7 cellular contexts compared by ENCODE assay signal in genomic region chr14:69065934-69066333, GRCh38.
DNase-seq lines count a peak whose midpoint lies in the region; ATAC-seq, FAIRE-seq and TF ChIP-seq lines count a peak whose summit lies in the region.
"Not testable (repeated sequence)": the region's sequence is repeated elsewhere in the genome, so short reads cannot be mapped to it uniquely, and the experiment has no call there.

No MANE protein-coding gene starts in this region.

- H2AFZ ChIP-seq in GM12878 (ENCODE audit: control insufficient read depth, low read depth, low read length): not testable (repeated sequence)

- H3K27me3 ChIP-seq in CD8-positive, alpha-beta T cell (ENCODE audit: insufficient read depth, low read length); GM12878 (replicated peaks in 1 of 2; ENCODE audit: control insufficient read depth in 2 of 2, insufficient read depth in 2 of 2, low read length in 1 of 2): not testable (repeated sequence)

- not testable (repeated sequence) for FAIRE-seq in GM12878 (lab: Jason Lieb, UNC)

- H3K4me1 Mint-ChIP-seq in CD8-positive, alpha-beta T cell (ENCODE audit: low read depth); T-helper 17 cell: not testable (repeated sequence)
- peaks cover 20% of the 10 kb centered on the region for H3K4me1 Mint-ChIP-seq in activated T-cell treated with anti-CD3 and anti-CD28 coated beads, Interleukin-2, amount 50 U/mL, for 72 hours (ENCODE audit: low read depth)
- peaks cover 12% of the 10 kb centered on the region for H3K4me1 Mint-ChIP-seq in activated naive CD4-positive, alpha-beta T cell treated with anti-CD3 and anti-CD28 coated beads, Interleukin-2, amount 50 U/mL, for 24 hours
- peaks cover 9 to 10% of the 10 kb centered on the region in 2 donors for H3K4me1 Mint-ChIP-seq in natural killer cell treated with Interleukin-12 subunit alpha and Interleukin-12 subunit beta and Interleukin-15 and Interleukin-18, amount 100 ng/mL, for 72 hours (ENCODE audit: low read depth in 2 of 2)
- peaks cover 2 to 14% of the 10 kb centered on the region in 2 donors for H3K4me1 Mint-ChIP-seq in stimulated activated naive B cell treated with anti-CD40 and anti-IgM and Interleukin-4, amounts not matched to agents 10 μg/mL and 1 μg/mL and 100 μg/mL, for 72 hours

- not testable (repeated sequence) for H3K9me3 ChIP-seq in CD8-positive, alpha-beta T cell (ENCODE audit: low read length); T-helper 17 cell (ENCODE audit: control insufficient read depth, low read length, poor library complexity, severe bottlenecking); GM12878 (replicated peaks; ENCODE audit: control insufficient read depth, insufficient read depth, low read length)

- not testable (repeated sequence) for DNase-seq in CD8-positive, alpha-beta T cell; T-helper 17 cell; activated T-cell treated with anti-CD3 and anti-CD28 coated beads, Interleukin-2, amount 50 U/mL, for 72 hours; GM12878 (ENCODE audit: low read depth, low spot score); natural killer cell treated with Interleukin-12 subunit alpha and Interleukin-12 subunit beta and Interleukin-15 and Interleukin-18, amount 100 ng/mL, for 72 hours (ENCODE audit: low spot score); stimulated activated naive B cell treated with anti-CD40 and anti-IgM and Interleukin-4, amounts not matched to agents 10 μg/mL and 1 μg/mL and 100 μg/mL, for 72 hours

- TF ChIP-seq CTCF in CD8-positive, alpha-beta T cell (IDR thresholded peaks at IDR 0.05); GM12878 (IDR thresholded peaks at IDR 0.05 in 2 of 3, conservative IDR thresholded peaks at IDR 0.05 in 1 of 3; ENCODE audit: control insufficient read depth in 2 of 3, extremely low read depth in 1 of 3, insufficient read depth in 1 of 3, low read depth in 3 of 3, low read length in 3 of 3): not testable (repeated sequence)

- intact Hi-C loops in CD8-positive, alpha-beta T cell (cut with DNase I, micrococcal nuclease); GM12878 (cut with micrococcal nuclease; ENCODE audit: unreplicated experiment): not testable (repeated sequence)

- not testable (repeated sequence) for BruUV-seq in GM12878 (replicated peaks; lab: Mats Ljungman, UMichigan)

- peak overlapping the region; percentile 41 for H3K27ac Mint-ChIP-seq in CD8-positive, alpha-beta T cell
- H3K27ac Mint-ChIP-seq in T-helper 17 cell: peak overlapping the region; percentile 49
- H3K27ac Mint-ChIP-seq in activated T-cell treated with anti-CD3 and anti-CD28 coated beads, Interleukin-2, amount 50 U/mL, for 72 hours: peak overlapping the region; percentile 77
- H3K27ac Mint-ChIP-seq in activated naive CD4-positive, alpha-beta T cell treated with anti-CD3 and anti-CD28 coated beads, Interleukin-2, amount 50 U/mL, for 24 hours: peak overlapping the region; percentile 46
- peak overlapping the region in 1 of 2 donors; percentile 68 for H3K27ac Mint-ChIP-seq in natural killer cell treated with Interleukin-12 subunit alpha and Interleukin-12 subunit beta and Interleukin-15 and Interleukin-18, amount 100 ng/mL, for 72 hours
- peak overlapping the region; percentile 28 for H3K27ac Mint-ChIP-seq in stimulated activated naive B cell treated with anti-CD40 and anti-IgM and Interleukin-4, amounts not matched to agents 10 μg/mL and 1 μg/mL and 100 μg/mL, for 72 hours

- not testable (repeated sequence) for H3K9me3 Mint-ChIP-seq in CD8-positive, alpha-beta T cell; activated T-cell treated with anti-CD3 and anti-CD28 coated beads, Interleukin-2, amount 50 U/mL, for 72 hours; activated naive CD4-positive, alpha-beta T cell treated with anti-CD3 and anti-CD28 coated beads, Interleukin-2, amount 50 U/mL, for 24 hours; natural killer cell treated with Interleukin-12 subunit alpha and Interleukin-12 subunit beta and Interleukin-15 and Interleukin-18, amount 100 ng/mL, for 72 hours; stimulated activated naive B cell treated with anti-CD40 and anti-IgM and Interleukin-4, amounts not matched to agents 10 μg/mL and 1 μg/mL and 100 μg/mL, for 72 hours

- H3K9ac ChIP-seq in GM12878 (ENCODE audit: control insufficient read depth, insufficient read depth, low read length): not testable (repeated sequence)

- not testable (repeated sequence) for H3K36me3 ChIP-seq in CD8-positive, alpha-beta T cell (ENCODE audit: insufficient read depth, low read length)
- peaks cover 2 to 13% of the 10 kb centered on the region in 2 experiments; a peak in 3 of 4 replicates for H3K36me3 ChIP-seq in GM12878 (ENCODE audit: control insufficient read depth in 2 of 2, insufficient read depth in 2 of 2, low read length in 1 of 2)

- H3K4me2 ChIP-seq in GM12878 (ENCODE audit: control insufficient read depth, insufficient read depth): not testable (repeated sequence)

- peaks cover 78% of the 10 kb centered on the region for H3K36me3 Mint-ChIP-seq in CD8-positive, alpha-beta T cell
- H3K36me3 Mint-ChIP-seq in T-helper 17 cell (ENCODE audit: low read depth); activated T-cell treated with anti-CD3 and anti-CD28 coated beads, Interleukin-2, amount 50 U/mL, for 72 hours (ENCODE audit: insufficient read depth in 2 of 2); activated naive CD4-positive, alpha-beta T cell treated with anti-CD3 and anti-CD28 coated beads, Interleukin-2, amount 50 U/mL, for 24 hours: not testable (repeated sequence)
- H3K36me3 Mint-ChIP-seq in natural killer cell treated with Interleukin-12 subunit alpha and Interleukin-12 subunit beta and Interleukin-15 and Interleukin-18, amount 100 ng/mL, for 72 hours: peaks cover 10% of the 10 kb centered on the region
- peaks cover 32 to 37% of the 10 kb centered on the region in 2 donors for H3K36me3 Mint-ChIP-seq in stimulated activated naive B cell treated with anti-CD40 and anti-IgM and Interleukin-4, amounts not matched to agents 10 μg/mL and 1 μg/mL and 100 μg/mL, for 72 hours

- not testable (repeated sequence) for ATAC-seq in CD8-positive, alpha-beta T cell; T-helper 17 cell; activated T-cell treated with anti-CD3 and anti-CD28 coated beads, Interleukin-2, amount 50 U/mL, for 72 hours (replicated peaks in 1 of 2); GM12878; natural killer cell treated with Interleukin-12 subunit alpha and Interleukin-12 subunit beta and Interleukin-15 and Interleukin-18, amount 100 ng/mL, for 72 hours
- peak in 1 of 2 donors; percentile 6 for ATAC-seq in stimulated activated naive B cell treated with anti-CD40 and anti-IgM and Interleukin-4, amounts not matched to agents 10 μg/mL and 1 μg/mL and 100 μg/mL, for 72 hours (replicated peaks)

- H3K27me3 Mint-ChIP-seq in CD8-positive, alpha-beta T cell (ENCODE audit: low read depth); T-helper 17 cell; activated T-cell treated with anti-CD3 and anti-CD28 coated beads, Interleukin-2, amount 50 U/mL, for 72 hours (ENCODE audit: low read depth); activated naive CD4-positive, alpha-beta T cell treated with anti-CD3 and anti-CD28 coated beads, Interleukin-2, amount 50 U/mL, for 24 hours; natural killer cell treated with Interleukin-12 subunit alpha and Interleukin-12 subunit beta and Interleukin-15 and Interleukin-18, amount 100 ng/mL, for 72 hours; stimulated activated naive B cell treated with anti-CD40 and anti-IgM and Interleukin-4, amounts not matched to agents 10 μg/mL and 1 μg/mL and 100 μg/mL, for 72 hours: not testable (repeated sequence)

- WGBS in GM12878 (ENCODE audit: insufficient coverage, insufficient replicate concordance, low lambda C conversion rate, missing lambda C conversion rate): 71% methylated on average over 4 of the region's 4 CpGs

- H3K4me3 Mint-ChIP-seq in CD8-positive, alpha-beta T cell; T-helper 17 cell; activated T-cell treated with anti-CD3 and anti-CD28 coated beads, Interleukin-2, amount 50 U/mL, for 72 hours; activated naive CD4-positive, alpha-beta T cell treated with anti-CD3 and anti-CD28 coated beads, Interleukin-2, amount 50 U/mL, for 24 hours; stimulated activated naive B cell treated with anti-CD40 and anti-IgM and Interleukin-4, amounts not matched to agents 10 μg/mL and 1 μg/mL and 100 μg/mL, for 72 hours: not testable (repeated sequence)
- H3K4me3 Mint-ChIP-seq in natural killer cell treated with Interleukin-12 subunit alpha and Interleukin-12 subunit beta and Interleukin-15 and Interleukin-18, amount 100 ng/mL, for 72 hours: peak overlapping the region; percentile 43

- TF ChIP-seq RAD21 in GM12878 (IDR thresholded peaks at IDR 0.05; ENCODE audit: insufficient read depth, low read depth, low read length): not testable (repeated sequence)

- SMC1A ChIA-PET in GM12878 (lab: Charles Lee; ENCODE audit: uncharacterized antibody, unreplicated experiment): interaction anchor here (0.8 to 1.4 kb wide), 2 partner anchors 9 to 154 kb away, joined by 3 to 6 read pairs; no protein-coding TSS in a partner anchor

- not testable (repeated sequence) for TF ChIP-seq POLR2A in GM12878 (IDR thresholded peaks at IDR 0.05; ENCODE audit: low read depth, low read length)

- H3K79me2 ChIP-seq in GM12878 (ENCODE audit: control insufficient read depth, insufficient read depth, low read length): not testable (repeated sequence)

- POLR2A ChIA-PET in CD8-positive, alpha-beta T cell (lab: Charles Lee): not testable (repeated sequence)
- POLR2A ChIA-PET in GM12878 (lab: Charles Lee): interaction anchor here (0.6 to 0.7 kb wide), 2 partner anchors 370 to 1710 kb away, joined by 3 to 4 read pairs; no protein-coding TSS in a partner anchor

- H3K4me3 ChIP-seq in CD8-positive, alpha-beta T cell (ENCODE audit: low read depth, low read length); GM12878: not testable (repeated sequence)

- H3K27ac ChIP-seq in CD8-positive, alpha-beta T cell (ENCODE audit: low read depth, low read length): not testable (repeated sequence)
- peak overlapping the region; percentile 54 for H3K27ac ChIP-seq in GM12878 (ENCODE audit: control insufficient read depth, insufficient read depth)

- not testable (repeated sequence) for TF ChIP-seq EP300 in GM12878 (IDR thresholded peaks at IDR 0.05; ENCODE audit: borderline replicate concordance in 1 of 2, control insufficient read depth in 1 of 2, low read depth in 2 of 2, low read length in 2 of 2)

- RAD21 ChIA-PET in GM12878 (lab: Charles Lee; ENCODE audit: unreplicated experiment): interaction anchor here (0.7 kb wide), 1 partner anchor 236 kb away, joined by 4 read pairs; no protein-coding TSS in a partner anchor

- in situ Hi-C loops in GM12878 (cut with MboI): not testable (repeated sequence)

- H3K4me1 ChIP-seq in CD8-positive, alpha-beta T cell (ENCODE audit: insufficient read depth, low read length); GM12878 (ENCODE audit: control insufficient read depth, insufficient read depth, low read length): not testable (repeated sequence)

- H4K20me1 ChIP-seq in GM12878 (ENCODE audit: control insufficient read depth, insufficient read depth): not testable (repeated sequence)

- CTCF ChIA-PET in CD8-positive, alpha-beta T cell (lab: Charles Lee): interaction anchor here (0.9 to 1.9 kb wide), 2 partner anchors 151 to 155 kb away, joined by 3 to 7 read pairs; no protein-coding TSS in a partner anchor
- CTCF ChIA-PET in GM12878 (lab: Yijun Ruan, JAX): interaction anchor here (0.6 to 1.8 kb wide), 3 partner anchors 24 to 155 kb away, joined by 3 to 5 read pairs (median 4); no protein-coding TSS in a partner anchor
